In the genomic region with DNA sequence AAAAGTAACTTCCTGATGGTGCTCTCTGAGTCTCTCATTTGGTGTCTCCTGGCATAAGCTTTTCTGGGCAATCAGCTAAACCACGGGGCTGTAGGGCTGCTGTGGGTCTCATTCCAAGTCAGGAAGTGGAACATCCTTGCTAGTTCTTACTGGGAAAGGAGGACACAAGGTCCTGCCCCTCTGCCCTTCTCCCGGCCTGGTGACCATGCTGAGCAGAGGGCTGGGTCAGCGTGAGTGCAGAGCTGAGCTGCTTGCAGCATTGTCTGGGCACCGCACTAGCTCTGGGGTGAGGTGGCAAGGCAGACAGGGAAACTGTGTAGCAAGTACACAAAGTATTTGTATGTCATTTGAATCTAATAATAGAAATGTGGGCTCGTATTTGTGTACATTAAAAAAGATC, we compare ENCODE assay signal across 24 cellular contexts. TPM values are rescaled to one million over a fixed set of nuclear protein-coding genes. Genes with fewer than 3 reads are reported as not detected.
DNase-seq lines count a peak whose midpoint lies in the region; ATAC-seq and TF ChIP-seq lines count a peak whose summit lies in the region.
"Had no signal": no experiment of that assay in that cellular context is flagged by ENCODE, and none has a peak within 500 bp of the region (broad histone marks: within the 10 kb centered on the region; RNA-seq: fewer than 3 reads in every experiment).

No MANE protein-coding gene starts in this region.

- H3K27me3 ChIP-seq in thyroid gland: no peaks in the 10 kb centered on the region
- H3K27me3 ChIP-seq: BLaER1 treated with 17β-estradiol and CSF1 and Interleukin-3, amounts not matched to agents 10 nM and 100 nM had no signal

- H3K9me3 ChIP-seq in KOPT-K1 (ENCODE audit: insufficient read depth, low read length, poor library complexity, severe bottlenecking) (no peaks in the 10 kb centered on the region), thyroid gland (no peaks in the 10 kb centered on the region)
- H3K9me3 ChIP-seq: BLaER1 treated with 17β-estradiol and CSF1 and Interleukin-3, amounts not matched to agents 10 nM and 100 nM had no signal

- peak; percentile 77 for DNase-seq in NCI-H526 treated with DMSO at 0.1 percent for 48 hours (lab: John Stamatoyannopoulos, UW)
- DNase-seq in iPS-NIHi7 (ENCODE audit: extremely low spot score): peak; percentile 43
- DNase-seq in HuH-7.5 (ENCODE audit: low spot score): no peak
- no peak for DNase-seq in activated effector memory CD4-positive, alpha-beta T cell treated with anti-CD3 and anti-CD28 coated beads, Interleukin-2, amount 50 U/mL, for 16 hours
- DNase-seq in thyroid gland: no peak
- DNase-seq: Calu3; CD8-positive, alpha-beta T cell; DMS 273 treated with DMSO at 0.1 percent for 48 hours; DMS53; DND-41; EL; GM23248; H9; IMR-90 had no signal

- H3K27ac ChIP-seq in KOPT-K1 (ENCODE audit: low read depth, low read length, poor library complexity, severe bottlenecking) (peak overlapping the region; percentile 47), thyroid gland (no peak overlapping the region)
- H3K27ac ChIP-seq: BLaER1 treated with 17β-estradiol and CSF1 and Interleukin-3, amounts not matched to agents 10 nM and 100 nM; GM23248; HL-60 had no signal

- no peak for ATAC-seq in HG03565 (IDR thresholded peaks at IDR 0.05; ENCODE audit: unreplicated experiment)
- ATAC-seq: CD8-positive, alpha-beta T cell; GM12878; K562 had no signal

- no peaks in the 10 kb centered on the region for H3K36me3 ChIP-seq in KOPT-K1 (ENCODE audit: insufficient read depth, low read length)
- H3K36me3 ChIP-seq in thyroid gland: no peaks in the 10 kb centered on the region

- no peak for TF ChIP-seq POLR2A in thyroid gland (IDR thresholded peaks at IDR 0.05)

- no peak for TF ChIP-seq CTCF in thyroid gland (IDR thresholded peaks at IDR 0.05)

- H3K4me1 ChIP-seq in thyroid gland: peaks cover 10 to 16% of the 10 kb centered on the region in 2 donors
- H3K4me1 ChIP-seq: BLaER1 treated with 17β-estradiol and CSF1 and Interleukin-3, amounts not matched to agents 10 nM and 100 nM had no signal

- 65 to 83% methylated on average over 5 of the region's 5 CpGs for WGBS in thyroid gland, 2 donors

- intact Hi-C loops in thyroid gland (cut with DNase I): no loop called here

- H3K4me3 ChIP-seq in thyroid gland (replicated peaks in 1 of 3): no peak overlapping the region
- H3K4me3 ChIP-seq: BLaER1 treated with 17β-estradiol and CSF1 and Interleukin-3, amounts not matched to agents 10 nM and 100 nM; GM12878; GM23248; K562 had no signal

RNA-seq across cellular contexts. Expression of a gene that starts 45.0 kb away (rescaled TPM):
- total RNA-seq in thyroid gland: 10 to 100 TPM in 2 of 4 donors, 1 to 10 TPM in 2; 7.5 to 24.0 (median 15.2) TPM
- total RNA-seq: A172; B cell; Calu3; CD8-positive, alpha-beta T cell; G401; GM12878; GM23248; HT1080; IMR-90 had no signal

Comparison
In these comparisons a context has a peak if more than half of its experiments do, and no peak if none do; other contexts are left out.
1. DNase-seq: peak in NCI-H526 treated with DMSO at 0.1 percent for 48 hours (single experiment) and iPS-NIHi7 (single experiment); none in HuH-7.5 (single experiment), activated effector memory CD4-positive, alpha-beta T cell treated with anti-CD3 and anti-CD28 coated beads, Interleukin-2, amount 50 U/mL, for 16 hours (single experiment) and thyroid gland (0 of 2).